ENCODE assay signal across 1 cellular context in the genomic region with DNA sequence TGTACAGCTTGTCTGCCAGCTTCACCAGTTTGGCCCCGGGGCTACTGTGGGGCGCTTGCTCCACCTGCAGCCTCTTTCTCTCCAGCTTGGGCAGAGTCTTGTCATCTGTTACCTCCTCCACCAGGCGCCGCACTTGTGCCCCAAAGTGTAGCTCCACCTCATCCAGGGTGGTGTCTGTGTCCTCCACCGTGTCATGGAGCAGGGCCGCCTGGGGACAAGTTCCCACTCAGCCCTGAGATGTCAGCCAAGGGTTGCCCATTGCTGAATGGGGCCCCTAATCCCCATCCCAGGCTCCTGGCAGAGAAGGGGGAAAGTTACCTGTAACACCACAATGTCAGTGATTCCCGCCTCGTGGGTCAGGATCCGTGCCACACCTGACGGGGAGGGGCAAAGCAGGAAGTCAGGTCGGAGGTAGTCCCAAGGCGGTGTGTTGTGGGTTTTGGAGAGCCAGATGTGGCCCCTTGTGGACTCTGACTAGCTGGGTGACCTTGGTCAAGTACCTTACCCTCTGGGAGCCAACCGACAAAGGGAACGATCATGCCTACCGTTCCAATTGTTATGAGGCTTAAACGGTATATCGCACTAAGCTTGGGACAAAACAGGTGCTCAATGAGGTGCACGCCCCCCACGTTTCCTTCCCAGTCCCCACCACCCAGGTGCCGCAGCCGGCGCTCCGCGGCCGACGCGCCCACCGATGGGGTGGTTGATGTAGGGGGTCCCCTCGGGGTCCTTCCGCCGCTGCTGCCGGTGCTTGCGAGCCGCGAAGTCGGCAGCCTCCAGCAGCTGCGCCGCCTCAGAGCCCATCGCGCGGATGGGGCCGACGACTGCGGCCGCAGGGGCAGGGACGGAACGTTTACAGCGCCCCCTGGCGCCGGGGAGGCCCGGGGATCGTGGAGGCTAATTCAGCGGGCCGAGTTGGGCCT.
A peak's percentile ranks its signal among the peaks of the same experiment; 100 is the strongest.
TF ChIP-seq lines count a peak whose summit lies in the region.

A gene with protein sequence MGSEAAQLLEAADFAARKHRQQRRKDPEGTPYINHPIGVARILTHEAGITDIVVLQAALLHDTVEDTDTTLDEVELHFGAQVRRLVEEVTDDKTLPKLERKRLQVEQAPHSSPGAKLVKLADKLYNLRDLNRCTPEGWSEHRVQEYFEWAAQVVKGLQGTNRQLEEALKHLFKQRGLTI (minus strand): TSS at position 813 of the 923 bp plus-strand sequence. CDS start 9 bp downstream, at position 804.

TF ChIP-seq in HEK293, 187 proteins besides CTCF, POLR2A, EP300 and RAD21 (continued from another document):
- TF ChIP-seq, protein P1, sequence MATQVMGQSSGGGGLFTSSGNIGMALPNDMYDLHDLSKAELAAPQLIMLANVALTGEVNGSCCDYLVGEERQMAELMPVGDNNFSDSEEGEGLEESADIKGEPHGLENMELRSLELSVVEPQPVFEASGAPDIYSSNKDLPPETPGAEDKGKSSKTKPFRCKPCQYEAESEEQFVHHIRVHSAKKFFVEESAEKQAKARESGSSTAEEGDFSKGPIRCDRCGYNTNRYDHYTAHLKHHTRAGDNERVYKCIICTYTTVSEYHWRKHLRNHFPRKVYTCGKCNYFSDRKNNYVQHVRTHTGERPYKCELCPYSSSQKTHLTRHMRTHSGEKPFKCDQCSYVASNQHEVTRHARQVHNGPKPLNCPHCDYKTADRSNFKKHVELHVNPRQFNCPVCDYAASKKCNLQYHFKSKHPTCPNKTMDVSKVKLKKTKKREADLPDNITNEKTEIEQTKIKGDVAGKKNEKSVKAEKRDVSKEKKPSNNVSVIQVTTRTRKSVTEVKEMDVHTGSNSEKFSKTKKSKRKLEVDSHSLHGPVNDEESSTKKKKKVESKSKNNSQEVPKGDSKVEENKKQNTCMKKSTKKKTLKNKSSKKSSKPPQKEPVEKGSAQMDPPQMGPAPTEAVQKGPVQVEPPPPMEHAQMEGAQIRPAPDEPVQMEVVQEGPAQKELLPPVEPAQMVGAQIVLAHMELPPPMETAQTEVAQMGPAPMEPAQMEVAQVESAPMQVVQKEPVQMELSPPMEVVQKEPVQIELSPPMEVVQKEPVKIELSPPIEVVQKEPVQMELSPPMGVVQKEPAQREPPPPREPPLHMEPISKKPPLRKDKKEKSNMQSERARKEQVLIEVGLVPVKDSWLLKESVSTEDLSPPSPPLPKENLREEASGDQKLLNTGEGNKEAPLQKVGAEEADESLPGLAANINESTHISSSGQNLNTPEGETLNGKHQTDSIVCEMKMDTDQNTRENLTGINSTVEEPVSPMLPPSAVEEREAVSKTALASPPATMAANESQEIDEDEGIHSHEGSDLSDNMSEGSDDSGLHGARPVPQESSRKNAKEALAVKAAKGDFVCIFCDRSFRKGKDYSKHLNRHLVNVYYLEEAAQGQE (tag by site-specific recombination; IDR thresholded peaks at IDR 0.05): no peak
- TF ChIP-seq, protein P2, sequence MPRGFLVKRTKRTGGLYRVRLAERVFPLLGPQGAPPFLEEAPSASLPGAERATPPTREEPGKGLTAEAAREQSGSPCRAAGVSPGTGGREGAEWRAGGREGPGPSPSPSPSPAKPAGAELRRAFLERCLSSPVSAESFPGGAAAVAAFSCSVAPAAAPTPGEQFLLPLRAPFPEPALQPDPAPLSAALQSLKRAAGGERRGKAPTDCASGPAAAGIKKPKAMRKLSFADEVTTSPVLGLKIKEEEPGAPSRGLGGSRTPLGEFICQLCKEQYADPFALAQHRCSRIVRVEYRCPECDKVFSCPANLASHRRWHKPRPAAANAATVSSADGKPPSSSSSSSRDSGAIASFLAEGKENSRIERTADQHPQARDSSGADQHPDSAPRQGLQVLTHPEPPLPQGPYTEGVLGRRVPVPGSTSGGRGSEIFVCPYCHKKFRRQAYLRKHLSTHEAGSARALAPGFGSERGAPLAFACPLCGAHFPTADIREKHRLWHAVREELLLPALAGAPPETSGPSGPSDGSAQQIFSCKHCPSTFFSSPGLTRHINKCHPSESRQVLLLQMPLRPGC (tag by site-specific recombination; IDR thresholded peaks at IDR 0.05): peak; percentile 60
- TF ChIP-seq ZNF416 (tag by site-specific recombination; IDR thresholded peaks at IDR 0.05) (no peak), SP2 (tag by site-specific recombination; IDR thresholded peaks at IDR 0.05) (peak; percentile 63), ZNF843 (tag by site-specific recombination; IDR thresholded peaks at IDR 0.05) (no peak; the same call in 1 of the 2 replicates), ZSCAN30 (tag by site-specific recombination; IDR thresholded peaks at IDR 0.05) (peak; percentile 97), YY1 (tag by site-specific recombination; IDR thresholded peaks at IDR 0.05) (0 out of 2 replicates have a peak, but pooled peaks have one; percentile 53), KLF8 (tag by site-specific recombination; IDR thresholded peaks at IDR 0.05) (peak; percentile 86), ZNF610 (tag by site-specific recombination; IDR thresholded peaks at IDR 0.05; ENCODE audit: borderline replicate concordance) (no peak), ZNF785 (tag by site-specific recombination; IDR thresholded peaks at IDR 0.05) (no peak), ZNF221 (tag by site-specific recombination; IDR thresholded peaks at IDR 0.05; ENCODE audit: borderline replicate concordance) (no peak), ZNF324 (tag by site-specific recombination; IDR thresholded peaks at IDR 0.05) (no peak; the same call in 1 of the 2 replicates), BCL11A (tag by site-specific recombination; IDR thresholded peaks at IDR 0.05; ENCODE audit: low read depth) (no peak), ZNF623 (tag by site-specific recombination; IDR thresholded peaks at IDR 0.05) (no peak), ZBTB20 (tag by site-specific recombination; IDR thresholded peaks at IDR 0.05) (peak; percentile 89), ZNF341 (tag by site-specific recombination; IDR thresholded peaks at IDR 0.05; ENCODE audit: low read depth) (0 out of 2 replicates have a peak, but pooled peaks have one; percentile 10)
- TF ChIP-seq, protein P3, sequence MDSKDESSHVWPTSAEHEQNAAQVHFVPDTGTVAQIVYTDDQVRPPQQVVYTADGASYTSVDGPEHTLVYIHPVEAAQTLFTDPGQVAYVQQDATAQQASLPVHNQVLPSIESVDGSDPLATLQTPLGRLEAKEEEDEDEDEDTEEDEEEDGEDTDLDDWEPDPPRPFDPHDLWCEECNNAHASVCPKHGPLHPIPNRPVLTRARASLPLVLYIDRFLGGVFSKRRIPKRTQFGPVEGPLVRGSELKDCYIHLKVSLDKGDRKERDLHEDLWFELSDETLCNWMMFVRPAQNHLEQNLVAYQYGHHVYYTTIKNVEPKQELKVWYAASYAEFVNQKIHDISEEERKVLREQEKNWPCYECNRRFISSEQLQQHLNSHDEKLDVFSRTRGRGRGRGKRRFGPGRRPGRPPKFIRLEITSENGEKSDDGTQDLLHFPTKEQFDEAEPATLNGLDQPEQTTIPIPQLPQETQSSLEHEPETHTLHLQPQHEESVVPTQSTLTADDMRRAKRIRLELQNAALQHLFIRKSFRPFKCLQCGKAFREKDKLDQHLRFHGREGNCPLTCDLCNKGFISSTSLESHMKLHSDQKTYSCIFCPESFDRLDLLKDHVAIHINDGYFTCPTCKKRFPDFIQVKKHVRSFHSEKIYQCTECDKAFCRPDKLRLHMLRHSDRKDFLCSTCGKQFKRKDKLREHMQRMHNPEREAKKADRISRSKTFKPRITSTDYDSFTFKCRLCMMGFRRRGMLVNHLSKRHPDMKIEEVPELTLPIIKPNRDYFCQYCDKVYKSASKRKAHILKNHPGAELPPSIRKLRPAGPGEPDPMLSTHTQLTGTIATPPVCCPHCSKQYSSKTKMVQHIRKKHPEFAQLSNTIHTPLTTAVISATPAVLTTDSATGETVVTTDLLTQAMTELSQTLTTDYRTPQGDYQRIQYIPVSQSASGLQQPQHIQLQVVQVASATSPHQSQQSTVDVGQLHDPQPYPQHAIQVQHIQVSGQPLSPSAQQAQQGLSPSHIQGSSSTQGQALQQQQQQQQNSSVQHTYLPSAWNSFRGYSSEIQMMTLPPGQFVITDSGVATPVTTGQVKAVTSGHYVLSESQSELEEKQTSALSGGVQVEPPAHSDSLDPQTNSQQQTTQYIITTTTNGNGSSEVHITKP (tag by site-specific recombination; IDR thresholded peaks at IDR 0.05): peak; percentile 90
- TF ChIP-seq, protein P4, sequence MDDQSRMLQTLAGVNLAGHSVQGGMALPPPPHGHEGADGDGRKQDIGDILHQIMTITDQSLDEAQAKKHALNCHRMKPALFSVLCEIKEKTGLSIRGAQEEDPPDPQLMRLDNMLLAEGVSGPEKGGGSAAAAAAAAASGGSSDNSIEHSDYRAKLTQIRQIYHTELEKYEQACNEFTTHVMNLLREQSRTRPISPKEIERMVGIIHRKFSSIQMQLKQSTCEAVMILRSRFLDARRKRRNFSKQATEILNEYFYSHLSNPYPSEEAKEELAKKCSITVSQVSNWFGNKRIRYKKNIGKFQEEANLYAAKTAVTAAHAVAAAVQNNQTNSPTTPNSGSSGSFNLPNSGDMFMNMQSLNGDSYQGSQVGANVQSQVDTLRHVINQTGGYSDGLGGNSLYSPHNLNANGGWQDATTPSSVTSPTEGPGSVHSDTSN (CRISPR knock-in tag; IDR thresholded peaks at IDR 0.05): peak; percentile 76
- TF ChIP-seq, protein P5, sequence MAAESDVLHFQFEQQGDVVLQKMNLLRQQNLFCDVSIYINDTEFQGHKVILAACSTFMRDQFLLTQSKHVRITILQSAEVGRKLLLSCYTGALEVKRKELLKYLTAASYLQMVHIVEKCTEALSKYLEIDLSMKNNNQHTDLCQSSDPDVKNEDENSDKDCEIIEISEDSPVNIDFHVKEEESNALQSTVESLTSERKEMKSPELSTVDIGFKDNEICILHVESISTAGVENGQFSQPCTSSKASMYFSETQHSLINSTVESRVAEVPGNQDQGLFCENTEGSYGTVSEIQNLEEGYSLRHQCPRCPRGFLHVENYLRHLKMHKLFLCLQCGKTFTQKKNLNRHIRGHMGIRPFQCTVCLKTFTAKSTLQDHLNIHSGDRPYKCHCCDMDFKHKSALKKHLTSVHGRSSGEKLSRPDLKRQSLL (tag by site-specific recombination; IDR thresholded peaks at IDR 0.05): 0 out of 2 replicates have a peak, but pooled peaks have one; percentile 55
